Comparison of ENCODE assay signal across 8 cellular contexts in genomic region chr3:58305882-58306661, GRCh38. TPM values are rescaled to one million over a fixed set of nuclear protein-coding genes. Genes with fewer than 3 reads are reported as not detected.
DNase-seq lines count a peak whose midpoint lies in the region; ATAC-seq, FAIRE-seq and TF ChIP-seq lines count a peak whose summit lies in the region.

HTD2 (plus strand) TSS chr3:58306520; CDS start chr3:58317614, 11,094 bp downstream.
RPP14 (plus strand) TSS chr3:58306245; CDS start chr3:58310330, 4,085 bp downstream.

- H3K4me3 Mint-ChIP-seq in mesothelial cell of epicardium = peak within 1 kb of the TSS; percentile 89

- H3K36me3 ChIP-seq in OCI-LY1 (ENCODE audit: insufficient read depth, low read length) = peaks cover 30% of the 10 kb centered on the region

- H3K4me1 Mint-ChIP-seq in mesothelial cell of epicardium = peaks cover 26% of the 10 kb centered on the region

- no peaks in the 10 kb centered on the region for H3K9me3 ChIP-seq in OCI-LY1 (ENCODE audit: low read length)

- H3K79me2 ChIP-seq in OCI-LY1 (ENCODE audit: insufficient read depth, low read length) = peaks cover 31% of the 10 kb centered on the region

- H3K27me3 ChIP-seq in OCI-LY1 (ENCODE audit: insufficient read depth, low read length) = peaks cover 9% of the 10 kb centered on the region; the same call in 1 of the 2 replicates

- peak within 1 kb of the TSS; percentile 75 for H3K4me3 ChIP-seq in OCI-LY1 (ENCODE audit: low read depth, low read length, poor library complexity, severe bottlenecking)

- peak within 1 kb of the TSS; percentile 85 for H3K9ac ChIP-seq in OCI-LY1 (ENCODE audit: low read length)

- peaks cover 7% of the 10 kb centered on the region for H3K36me3 Mint-ChIP-seq in mesothelial cell of epicardium

- peak within 1 kb of the TSS; percentile 90 for H3K27ac ChIP-seq in OCI-LY1 (ENCODE audit: low read depth, low read length, poor library complexity, severe bottlenecking)

- H3K9me3 Mint-ChIP-seq in mesothelial cell of epicardium = no peaks in the 10 kb centered on the region

- no peak within 1 kb of the TSS for H2AFZ ChIP-seq in OCI-LY1 (ENCODE audit: low read length)

- H3K27me3 Mint-ChIP-seq in mesothelial cell of epicardium (ENCODE audit: low read depth) = peaks cover 20% of the 10 kb centered on the region

- peak within 1 kb of the TSS; percentile 100 for H3K27ac Mint-ChIP-seq in mesothelial cell of epicardium

- FAIRE-seq in endometrium (lab: Jason Lieb, UNC) = peak; percentile 88

- TF ChIP-seq CTCF in OCI-LY1 (IDR thresholded peaks at IDR 0.05; ENCODE audit: low read length) = peak; percentile 87
- peak; percentile 94 for TF ChIP-seq CTCF in mesothelial cell of epicardium (IDR thresholded peaks at IDR 0.05; ENCODE audit: unreplicated experiment)

- DNase-seq in DMS114 treated with DMSO at 0.1 percent for 48 hours (lab: John Stamatoyannopoulos, UW; ENCODE audit: unreplicated experiment) (peak; percentile 86), HuH-7 (ENCODE audit: low spot score) (peak; percentile 72), mesothelial cell of epicardium (ENCODE audit: low spot score in 2 of 2, unreplicated experiment in 2 of 2) (peak; percentile 95 to 98)
- DNase-seq in activated CD8-positive, alpha-beta memory T cell treated with anti-CD3 and anti-CD28 coated beads, Interleukin-2, amount 50 U/mL, for 48 hours = peak; percentile 100
- peak; percentile 97 for DNase-seq in stimulated activated CD8-positive, alpha-beta memory T cell treated with anti-CD3 and anti-CD28 coated beads, Interleukin-15, amount 100 ng/mL, for 48 hours (ENCODE audit: low read depth in 2 of 2)

- peak within 1 kb of the TSS; percentile 90 for H3K4me2 ChIP-seq in OCI-LY1 (ENCODE audit: low read length)

- no peaks in the 10 kb centered on the region for H3F3A ChIP-seq in OCI-LY1 (ENCODE audit: insufficient read depth, low read length)

- ATAC-seq in GM21515 (IDR thresholded peaks at IDR 0.05; ENCODE audit: unreplicated experiment) = peak; percentile 88

- H4K20me1 ChIP-seq in OCI-LY1 (ENCODE audit: insufficient read depth, low read length) = no peaks in the 10 kb centered on the region

- H3K9me2 ChIP-seq in OCI-LY1 (ENCODE audit: low read depth, low read length) = no peaks in the 10 kb centered on the region

- peaks cover 20% of the 10 kb centered on the region for H3K4me1 ChIP-seq in OCI-LY1 (ENCODE audit: insufficient read depth, low read length, severe bottlenecking)

RNA-seq across cellular contexts. Expression of gene HTD2, which starts in this region (rescaled TPM):
- total RNA-seq in mesothelial cell of epicardium = 7.7 to 9.4 TPM (median 8.3 TPM) in 3 replicates

RNA-seq across cellular contexts. Expression of gene RPP14, which starts in this region (rescaled TPM):
- total RNA-seq in mesothelial cell of epicardium = 19.0 to 24.2 TPM (median 21.3 TPM) in 3 replicates

Comparison
In these comparisons a context has a peak if more than half of its experiments do, and no peak if none do; other contexts are left out.
1. Peak in every context shown above with its lines: DNase-seq, ATAC-seq, H3K4me3 ChIP-seq and H3K27ac ChIP-seq.